In genomic region chr3:31959951-31960792, GRCh38 we compare ENCODE assay signal across 9 cellular contexts. TPM values are rescaled to one million over a fixed set of nuclear protein-coding genes. Genes with fewer than 3 reads are reported as not detected.
DNase-seq lines count a peak whose midpoint lies in the region; ATAC-seq and TF ChIP-seq lines count a peak whose summit lies in the region.
"Had no signal": no experiment of that assay in that cellular context is flagged by ENCODE, and none has a peak within 500 bp of the region (broad histone marks: within the 10 kb centered on the region; RNA-seq: fewer than 3 reads in every experiment).

No MANE protein-coding gene starts in this region.

- peaks cover 20% of the 10 kb centered on the region for H3K36me3 Mint-ChIP-seq in stimulated activated memory B cell treated with anti-CD40 and anti-IgM and Interleukin-4, amounts not matched to agents 10 μg/mL and 1 μg/mL and 100 μg/mL, for 72 hours

- H3K4me1 Mint-ChIP-seq in stimulated activated memory B cell treated with anti-CD40 and anti-IgM and Interleukin-4, amounts not matched to agents 10 μg/mL and 1 μg/mL and 100 μg/mL, for 72 hours: peaks cover 70% of the 10 kb centered on the region

- peaks cover 3 to 45% (median 32%) of the 10 kb centered on the region in 9 donors for H3K4me1 ChIP-seq in heart right ventricle

- intact Hi-C loops in heart right ventricle (cut with DNase I): loop anchor here in 1 of 10 donors (10.0 kb wide), 1 partner anchor 425 kb away; the partner anchor contains the start of gene STT3B

- no peak for DNase-seq in RWPE1 (ENCODE audit: low spot score)
- no peak for DNase-seq in heart right ventricle
- no peak for DNase-seq in NCI-H2081 (lab: John Stamatoyannopoulos, UW)
- DNase-seq: activated CD4-positive, alpha-beta T cell treated with anti-CD3 and anti-CD28 coated beads, Interleukin-2, amount 10 ng/mL, durations not matched to agents 7 days and 5 days had no signal

- CTCF ChIA-PET in RWPE1 (lab: Yijun Ruan, JAX): no interaction called here

- H3K27me3 ChIP-seq in heart right ventricle: no peaks in the 10 kb centered on the region

- H3K9me3 Mint-ChIP-seq in stimulated activated memory B cell treated with anti-CD40 and anti-IgM and Interleukin-4, amounts not matched to agents 10 μg/mL and 1 μg/mL and 100 μg/mL, for 72 hours: peaks cover 5% of the 10 kb centered on the region

- peak overlapping the region in 8 of 10 donors; percentile 1 to 49 (median 40) for H3K4me3 ChIP-seq in heart right ventricle

- no peaks in the 10 kb centered on the region for H3K27me3 Mint-ChIP-seq in stimulated activated memory B cell treated with anti-CD40 and anti-IgM and Interleukin-4, amounts not matched to agents 10 μg/mL and 1 μg/mL and 100 μg/mL, for 72 hours

- TF ChIP-seq CTCF in RWPE1 (conservative IDR thresholded peaks at IDR 0.05; ENCODE audit: low read depth): no peak
- TF ChIP-seq CTCF in heart right ventricle (IDR thresholded peaks at IDR 0.05): no peak

- peak overlapping the region; percentile 88 for H3K27ac Mint-ChIP-seq in stimulated activated memory B cell treated with anti-CD40 and anti-IgM and Interleukin-4, amounts not matched to agents 10 μg/mL and 1 μg/mL and 100 μg/mL, for 72 hours
- H3K27ac Mint-ChIP-seq: activated CD4-positive, alpha-beta T cell treated with anti-CD3 and anti-CD28 coated beads, Interleukin-2, amount 10 ng/mL, durations not matched to agents 7 days and 5 days had no signal

- POLR2A ChIA-PET in RWPE1 (lab: Yijun Ruan, JAX; ENCODE audit: low non-redundant PET): no interaction called here

- peak overlapping the region; percentile 83 for H3K4me3 Mint-ChIP-seq in stimulated activated memory B cell treated with anti-CD40 and anti-IgM and Interleukin-4, amounts not matched to agents 10 μg/mL and 1 μg/mL and 100 μg/mL, for 72 hours
- H3K4me3 Mint-ChIP-seq: activated CD4-positive, alpha-beta T cell treated with anti-CD3 and anti-CD28 coated beads, Interleukin-2, amount 10 ng/mL, durations not matched to agents 7 days and 5 days had no signal

- H3K27ac ChIP-seq in RWPE1: peak overlapping the region; percentile 40; the same call in 1 of the 2 replicates
- H3K27ac ChIP-seq in heart right ventricle: peak overlapping the region; percentile 44 to 79 (median 72)

- H3K9me3 ChIP-seq in heart right ventricle: peaks cover 0 to 12% (median 7%) of the 10 kb centered on the region in 11 donors

- WGBS in heart right ventricle, 2 donors: 36 to 48% methylated on average over 7 of the region's 7 CpGs

- no peaks in the 10 kb centered on the region for H3K36me3 ChIP-seq in heart right ventricle

- ATAC-seq in GM19467 (IDR thresholded peaks at IDR 0.05; ENCODE audit: unreplicated experiment) (peak; percentile 35), heart right ventricle (peak in 7 of 8 donors; percentile 21 to 76 (median 61)), HG03095 (IDR thresholded peaks at IDR 0.05; ENCODE audit: unreplicated experiment) (no peak), GM21723 (IDR thresholded peaks at IDR 0.05; ENCODE audit: unreplicated experiment) (no peak), HG03520 (IDR thresholded peaks at IDR 0.05; ENCODE audit: unreplicated experiment) (no peak)
- peak; percentile 72 for ATAC-seq in stimulated activated memory B cell treated with anti-CD40 and anti-IgM and Interleukin-4, amounts not matched to agents 10 μg/mL and 1 μg/mL and 100 μg/mL, for 72 hours

RNA-seq across cellular contexts. Expression of gene OSBPL10, which starts 20.9 kb away (rescaled TPM):
- 1 to 10 TPM; 3.1 to 8.5 (median 4.5) TPM for total RNA-seq in heart right ventricle
- polyA plus RNA-seq in heart right ventricle: 1 to 10 TPM; 1.2 to 1.3 TPM

RNA-seq across cellular contexts. Expression of gene ZNF860, which starts 21.4 kb away (rescaled TPM):
- total RNA-seq in heart right ventricle: under 1 TPM in 8 of 10 donors, not detected in 2; 0.07 to 0.28 (median 0.22) TPM
- under 1 TPM; 0.06 to 0.15 TPM for polyA plus RNA-seq in heart right ventricle
- total RNA-seq: activated CD4-positive, alpha-beta T cell treated with anti-CD3 and anti-CD28 coated beads, Interleukin-2, amount 10 ng/mL, durations not matched to agents 7 days and 5 days had no signal

Comparison
In these comparisons a context has a peak if more than half of its experiments do, and no peak if none do; other contexts are left out.
1. ATAC-seq: peak in GM19467 (single experiment), heart right ventricle (7 of 8) and stimulated activated memory B cell treated with anti-CD40 and anti-IgM and Interleukin-4, amounts not matched to agents 10 μg/mL and 1 μg/mL and 100 μg/mL, for 72 hours (single experiment); none in HG03095 (single experiment), GM21723 (single experiment) and HG03520 (single experiment).